In genomic region chr2:177552414-177553175, GRCh38 we compare ENCODE assay signal across 8 cellular contexts.
DNase-seq lines count a peak whose midpoint lies in the region; TF ChIP-seq lines count a peak whose summit lies in the region.

No MANE protein-coding gene starts in this region.

- H3K4me2 ChIP-seq in neural cell (ENCODE audit: low read length) = peak overlapping the region; percentile 49

- H2AFZ ChIP-seq in neural cell (ENCODE audit: low read depth, low read length) = peak overlapping the region; percentile 78

- TF ChIP-seq CTCF in foreskin fibroblast (IDR thresholded peaks at IDR 0.05; ENCODE audit: low read depth, low read length) (no peak), neural cell (IDR thresholded peaks at IDR 0.05; ENCODE audit: poor library complexity, severe bottlenecking) (peak; percentile 28)

- H3K4me3 ChIP-seq in HAP-1 (peak overlapping the region; percentile 75), foreskin fibroblast (ENCODE audit: low read depth in 1 of 2, low read length in 2 of 2) (peak overlapping the region; percentile 78 to 94), neural cell (ENCODE audit: low read length) (peak overlapping the region; percentile 76)

- no peaks in the 10 kb centered on the region for H3K9me3 Mint-ChIP-seq in stimulated activated naive CD8-positive, alpha-beta T cell treated with anti-CD3 and anti-CD28 coated beads, Interleukin-15, Interleukin-2, amounts not matched to agents 100 ng/mL and 50 ng/mL, for 24 hours

- in situ Hi-C loops in HAP-1 (cut with MboI; ENCODE audit: low sequenced_read_pairs) = no loop called here

- H3F3A ChIP-seq in neural cell (ENCODE audit: insufficient read depth, low read length, poor library complexity, severe bottlenecking) = no peaks in the 10 kb centered on the region

- TF ChIP-seq RAD21 in neural cell (conservative IDR thresholded peaks at IDR 0.05) = peak; percentile 41

- no peaks in the 10 kb centered on the region for H3K27me3 Mint-ChIP-seq in stimulated activated naive CD8-positive, alpha-beta T cell treated with anti-CD3 and anti-CD28 coated beads, Interleukin-15, Interleukin-2, amounts not matched to agents 100 ng/mL and 50 ng/mL, for 24 hours

- no peaks in the 10 kb centered on the region for H3K36me3 Mint-ChIP-seq in stimulated activated naive CD8-positive, alpha-beta T cell treated with anti-CD3 and anti-CD28 coated beads, Interleukin-15, Interleukin-2, amounts not matched to agents 100 ng/mL and 50 ng/mL, for 24 hours (ENCODE audit: low read depth)

- TF ChIP-seq EP300 in neural cell (conservative IDR thresholded peaks at IDR 0.05; ENCODE audit: poor library complexity, severe bottlenecking) = peak; percentile 56

- H3K9me3 ChIP-seq in ES-I3 (ENCODE audit: control insufficient read depth, insufficient read depth, low read length) (no peaks in the 10 kb centered on the region; the same call in 1 of the 2 replicates), HAP-1 (peaks cover 6% of the 10 kb centered on the region), neural cell (ENCODE audit: low read length) (no peaks in the 10 kb centered on the region)

- H3K79me2 ChIP-seq in neural cell (replicated peaks; ENCODE audit: insufficient read depth, low read length) = no peaks in the 10 kb centered on the region

- no peaks in the 10 kb centered on the region for H3K9me2 ChIP-seq in neural cell (ENCODE audit: insufficient read depth, low read length)

- peak overlapping the region; percentile 97 for H3K27ac ChIP-seq in neural cell (ENCODE audit: low read length)

- no peaks in the 10 kb centered on the region for H3K36me3 ChIP-seq in ES-I3 (ENCODE audit: insufficient read depth, low read length)
- no peaks in the 10 kb centered on the region for H3K36me3 ChIP-seq in HAP-1 (replicated peaks)
- no peaks in the 10 kb centered on the region for H3K36me3 ChIP-seq in neural cell (ENCODE audit: insufficient read depth, low read length)

- H3K4me3 Mint-ChIP-seq in stimulated activated naive CD8-positive, alpha-beta T cell treated with anti-CD3 and anti-CD28 coated beads, Interleukin-15, Interleukin-2, amounts not matched to agents 100 ng/mL and 50 ng/mL, for 24 hours = peak overlapping the region; percentile 97

- H3K9ac ChIP-seq in ES-I3 (ENCODE audit: low read depth, low read length) (peak overlapping the region; percentile 89), neural cell (ENCODE audit: low read length) (peak overlapping the region; percentile 87)

- H3K4me1 ChIP-seq in ES-I3 (ENCODE audit: insufficient read depth, low read length) (no peaks in the 10 kb centered on the region), HAP-1 (peaks cover 30% of the 10 kb centered on the region)

- H3K27ac Mint-ChIP-seq in stimulated activated naive CD8-positive, alpha-beta T cell treated with anti-CD3 and anti-CD28 coated beads, Interleukin-15, Interleukin-2, amounts not matched to agents 100 ng/mL and 50 ng/mL, for 24 hours = peak overlapping the region; percentile 99

- peaks cover 13% of the 10 kb centered on the region for H3K4me1 Mint-ChIP-seq in stimulated activated naive CD8-positive, alpha-beta T cell treated with anti-CD3 and anti-CD28 coated beads, Interleukin-15, Interleukin-2, amounts not matched to agents 100 ng/mL and 50 ng/mL, for 24 hours (ENCODE audit: low read depth)

- no peaks in the 10 kb centered on the region for H4K20me1 ChIP-seq in neural cell (ENCODE audit: insufficient read depth)

- peak; percentile 86 to 91 for DNase-seq in HAP-1 (ENCODE audit: low spot score in 2 of 2)
- peak; percentile 84 for DNase-seq in M059J (ENCODE audit: low read depth)
- DNase-seq in activated gamma-delta T cell treated with Interleukin-2 at 50 U/mL for 16 hours = peak; percentile 86
- peak; percentile 80 to 94 for DNase-seq in foreskin fibroblast

- H3K27me3 ChIP-seq in HAP-1 (ENCODE audit: low read depth) (no peaks in the 10 kb centered on the region), neural cell (ENCODE audit: insufficient read depth, low read depth, low read length) (no peaks in the 10 kb centered on the region)

- peak; percentile 56; the same call in 1 of the 2 replicates for TF ChIP-seq POLR2A in Raji (IDR thresholded peaks at IDR 0.05; ENCODE audit: insufficient read depth, low read depth, low read length)

TF ChIP-seq in neural cell, 6 proteins besides CTCF, POLR2A, EP300 and RAD21:
- peak; percentile 80 for TF ChIP-seq MXI1 (conservative IDR thresholded peaks at IDR 0.05; ENCODE audit: poor library complexity, severe bottlenecking)
- no peak for TF ChIP-seq EZH2 (IDR thresholded peaks at IDR 0.05; ENCODE audit: borderline replicate concordance, insufficient read depth, low read length, poor library complexity, severe bottlenecking)
- peak; percentile 63 for TF ChIP-seq POLR2AphosphoS5 (IDR thresholded peaks at IDR 0.05)
- TF ChIP-seq REST (IDR thresholded peaks at IDR 0.05; ENCODE audit: borderline replicate concordance) = no peak
- TF ChIP-seq SMC3 (conservative IDR thresholded peaks at IDR 0.05; ENCODE audit: poor library complexity) = peak; percentile 41

Comparison
In these comparisons a context has a peak if more than half of its experiments do, and no peak if none do; other contexts are left out.
1. Peak in every context shown above with its lines: DNase-seq, H3K4me3 ChIP-seq and H3K27ac ChIP-seq.